1 cellular context compared by ENCODE assay signal in the genomic region with DNA sequence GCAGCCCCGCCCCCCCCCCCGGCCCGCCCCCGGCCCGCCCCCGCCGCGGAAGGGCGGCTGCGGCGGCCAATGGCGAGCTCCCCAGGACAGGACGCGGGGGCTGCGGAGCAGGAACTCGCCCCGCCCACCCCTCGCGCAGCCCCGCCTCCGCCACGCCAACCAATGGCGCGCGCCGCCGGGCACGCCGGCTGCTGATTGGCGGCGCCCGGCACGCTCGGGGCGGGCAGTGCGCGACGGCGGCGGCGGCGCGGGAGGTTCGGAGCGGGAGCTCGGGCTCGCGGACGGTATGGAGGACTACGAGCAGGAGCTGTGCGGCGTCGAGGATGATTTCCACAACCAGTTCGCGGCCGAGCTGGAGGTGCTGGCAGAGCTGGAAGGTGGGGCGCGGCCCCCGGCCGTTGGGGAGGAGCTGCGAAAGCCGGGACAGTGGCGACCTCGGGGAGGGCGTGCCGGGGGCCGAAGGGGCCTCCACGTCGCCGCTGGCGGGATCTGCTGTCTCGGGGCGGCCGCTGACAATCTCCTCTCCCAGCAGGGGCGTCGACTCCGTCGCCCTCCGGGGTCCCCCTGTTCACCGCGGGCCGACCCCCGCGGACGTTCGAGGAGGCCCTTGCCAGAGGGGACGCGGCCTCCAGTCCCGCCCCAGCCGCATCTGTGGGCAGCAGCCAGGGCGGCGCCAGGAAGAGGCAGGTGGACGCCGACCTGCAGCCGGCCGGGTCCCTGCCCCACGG.
A peak's percentile ranks its signal among the peaks of the same experiment; 100 is the strongest.
TF ChIP-seq lines count a peak whose summit lies in the region.

A gene (plus strand): TSS at position 222 of the 728 bp plus-strand sequence. CDS start 65 bp downstream, at position 287.

TF ChIP-seq in HepG2, 621 proteins besides CTCF, POLR2A, EP300 and RAD21 (continued from another document and continues in another):
- TF ChIP-seq, protein P1, sequence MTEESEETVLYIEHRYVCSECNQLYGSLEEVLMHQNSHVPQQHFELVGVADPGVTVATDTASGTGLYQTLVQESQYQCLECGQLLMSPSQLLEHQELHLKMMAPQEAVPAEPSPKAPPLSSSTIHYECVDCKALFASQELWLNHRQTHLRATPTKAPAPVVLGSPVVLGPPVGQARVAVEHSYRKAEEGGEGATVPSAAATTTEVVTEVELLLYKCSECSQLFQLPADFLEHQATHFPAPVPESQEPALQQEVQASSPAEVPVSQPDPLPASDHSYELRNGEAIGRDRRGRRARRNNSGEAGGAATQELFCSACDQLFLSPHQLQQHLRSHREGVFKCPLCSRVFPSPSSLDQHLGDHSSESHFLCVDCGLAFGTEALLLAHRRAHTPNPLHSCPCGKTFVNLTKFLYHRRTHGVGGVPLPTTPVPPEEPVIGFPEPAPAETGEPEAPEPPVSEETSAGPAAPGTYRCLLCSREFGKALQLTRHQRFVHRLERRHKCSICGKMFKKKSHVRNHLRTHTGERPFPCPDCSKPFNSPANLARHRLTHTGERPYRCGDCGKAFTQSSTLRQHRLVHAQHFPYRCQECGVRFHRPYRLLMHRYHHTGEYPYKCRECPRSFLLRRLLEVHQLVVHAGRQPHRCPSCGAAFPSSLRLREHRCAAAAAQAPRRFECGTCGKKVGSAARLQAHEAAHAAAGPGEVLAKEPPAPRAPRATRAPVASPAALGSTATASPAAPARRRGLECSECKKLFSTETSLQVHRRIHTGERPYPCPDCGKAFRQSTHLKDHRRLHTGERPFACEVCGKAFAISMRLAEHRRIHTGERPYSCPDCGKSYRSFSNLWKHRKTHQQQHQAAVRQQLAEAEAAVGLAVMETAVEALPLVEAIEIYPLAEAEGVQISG (CRISPR knock-in tag; IDR thresholded peaks at IDR 0.05), result no peak
- TF ChIP-seq ZKSCAN1 (IDR thresholded peaks at IDR 0.05; ENCODE audit: low read length) (no peak), CENPT (CRISPR knock-in tag; IDR thresholded peaks at IDR 0.05; ENCODE audit: low read depth) (peak; percentile 9; the same call in 1 of the 2 replicates), ZNF367 (CRISPR knock-in tag; IDR thresholded peaks at IDR 0.05; ENCODE audit: borderline replicate concordance) (no peak), KDM5A (IDR thresholded peaks at IDR 0.05; ENCODE audit: borderline replicate concordance, low read length) (0 out of 2 replicates have a peak, but pooled peaks have one; percentile 28), ZNF703 (CRISPR knock-in tag; IDR thresholded peaks at IDR 0.05; ENCODE audit: borderline replicate concordance) (no peak), ZNF589 (CRISPR knock-in tag; conservative IDR thresholded peaks at IDR 0.05) (no peak), ARNT2 (CRISPR knock-in tag; IDR thresholded peaks at IDR 0.05; ENCODE audit: low read depth) (peak; percentile 38; the same call in 1 of the 2 replicates), RNF2 (conservative IDR thresholded peaks at IDR 0.05; ENCODE audit: low read depth) (0 out of 2 replicates have a peak, but pooled peaks have one; percentile 50), TMF1 (CRISPR knock-in tag; IDR thresholded peaks at IDR 0.05; ENCODE audit: low read depth) (0 out of 2 replicates have a peak, but pooled peaks have one; percentile 17), HNRNPLL (IDR thresholded peaks at IDR 0.05; ENCODE audit: low read depth, low read length, poor library complexity, severe bottlenecking) (peak; percentile 4), ZNF205 (CRISPR knock-in tag; IDR thresholded peaks at IDR 0.05) (0 out of 2 replicates have a peak, but pooled peaks have one; percentile 25), CBFB (CRISPR knock-in tag; IDR thresholded peaks at IDR 0.05) (0 out of 2 replicates have a peak, but pooled peaks have one; percentile 22), RBAK (CRISPR knock-in tag; IDR thresholded peaks at IDR 0.05) (no peak), ZNF530 (CRISPR knock-in tag; IDR thresholded peaks at IDR 0.05; ENCODE audit: low read depth) (0 out of 2 replicates have a peak, but pooled peaks have one; percentile 43), ZNF558 (CRISPR knock-in tag; IDR thresholded peaks at IDR 0.05; ENCODE audit: borderline replicate concordance) (0 out of 2 replicates have a peak, but pooled peaks have one; percentile 48), CBX1 (IDR thresholded peaks at IDR 0.05; ENCODE audit: low read depth) (no peak), PAX8 (CRISPR knock-in tag; IDR thresholded peaks at IDR 0.05; ENCODE audit: borderline replicate concordance) (no peak), RFXANK (CRISPR knock-in tag; IDR thresholded peaks at IDR 0.05) (no peak), ZFAT (CRISPR knock-in tag; conservative IDR thresholded peaks at IDR 0.05) (no peak), KMT2A (CRISPR knock-in tag; IDR thresholded peaks at IDR 0.05) (peak; percentile 28; the same call in 1 of the 2 replicates), SIN3A (IDR thresholded peaks at IDR 0.05; ENCODE audit: borderline replicate concordance, low read depth, low read length) (peak; percentile 83; the same call in 1 of the 2 replicates), MYC (CRISPR knock-in tag; IDR thresholded peaks at IDR 0.05; ENCODE audit: borderline replicate concordance) (peak; percentile 48; the same call in 1 of the 2 replicates), FOXM1 (CRISPR knock-in tag; IDR thresholded peaks at IDR 0.05) (0 out of 2 replicates have a peak, but pooled peaks have one; percentile 13), MEF2D (CRISPR knock-in tag; IDR thresholded peaks at IDR 0.05) (no peak), KDM2A (CRISPR knock-in tag; IDR thresholded peaks at IDR 0.05; ENCODE audit: borderline replicate concordance, low read depth) (peak; percentile 50; the same call in 1 of the 2 replicates), ZNF33B (CRISPR knock-in tag; IDR thresholded peaks at IDR 0.05) (no peak), ZIK1 (CRISPR knock-in tag; IDR thresholded peaks at IDR 0.05; ENCODE audit: borderline replicate concordance, low read depth) (no peak), ZNF317 (CRISPR knock-in tag; IDR thresholded peaks at IDR 0.05) (no peak), CBX2 (IDR thresholded peaks at IDR 0.05; ENCODE audit: low read depth, low read length) (no peak), CBX2 (CRISPR knock-in tag; IDR thresholded peaks at IDR 0.05; ENCODE audit: low read depth) (no peak), ZNF724P (CRISPR knock-in tag; IDR thresholded peaks at IDR 0.05; ENCODE audit: borderline replicate concordance) (0 out of 2 replicates have a peak, but pooled peaks have one; percentile 34), KLF6 (CRISPR knock-in tag; IDR thresholded peaks at IDR 0.05) (no peak), ZNF644 (CRISPR knock-in tag; IDR thresholded peaks at IDR 0.05; ENCODE audit: low read depth) (no peak), SP1 (IDR thresholded peaks at IDR 0.05) (no peak), SP1 (CRISPR knock-in tag; IDR thresholded peaks at IDR 0.05) (peak; percentile 78), KLF13 (CRISPR knock-in tag; IDR thresholded peaks at IDR 0.05) (no peak), RBM22 (optimal IDR thresholded peaks at IDR 0.05; ENCODE audit: low read length) (peak; percentile 77)
- TF ChIP-seq, protein P2, sequence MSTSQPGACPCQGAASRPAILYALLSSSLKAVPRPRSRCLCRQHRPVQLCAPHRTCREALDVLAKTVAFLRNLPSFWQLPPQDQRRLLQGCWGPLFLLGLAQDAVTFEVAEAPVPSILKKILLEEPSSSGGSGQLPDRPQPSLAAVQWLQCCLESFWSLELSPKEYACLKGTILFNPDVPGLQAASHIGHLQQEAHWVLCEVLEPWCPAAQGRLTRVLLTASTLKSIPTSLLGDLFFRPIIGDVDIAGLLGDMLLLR (CRISPR knock-in tag; IDR thresholded peaks at IDR 0.05), result peak; percentile 44; the same call in 1 of the 2 replicates
- TF ChIP-seq, protein P3, sequence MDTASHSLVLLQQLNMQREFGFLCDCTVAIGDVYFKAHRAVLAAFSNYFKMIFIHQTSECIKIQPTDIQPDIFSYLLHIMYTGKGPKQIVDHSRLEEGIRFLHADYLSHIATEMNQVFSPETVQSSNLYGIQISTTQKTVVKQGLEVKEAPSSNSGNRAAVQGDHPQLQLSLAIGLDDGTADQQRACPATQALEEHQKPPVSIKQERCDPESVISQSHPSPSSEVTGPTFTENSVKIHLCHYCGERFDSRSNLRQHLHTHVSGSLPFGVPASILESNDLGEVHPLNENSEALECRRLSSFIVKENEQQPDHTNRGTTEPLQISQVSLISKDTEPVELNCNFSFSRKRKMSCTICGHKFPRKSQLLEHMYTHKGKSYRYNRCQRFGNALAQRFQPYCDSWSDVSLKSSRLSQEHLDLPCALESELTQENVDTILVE (CRISPR knock-in tag; IDR thresholded peaks at IDR 0.05), result peak; percentile 26; the same call in 1 of the 2 replicates
- TF ChIP-seq, protein P4, sequence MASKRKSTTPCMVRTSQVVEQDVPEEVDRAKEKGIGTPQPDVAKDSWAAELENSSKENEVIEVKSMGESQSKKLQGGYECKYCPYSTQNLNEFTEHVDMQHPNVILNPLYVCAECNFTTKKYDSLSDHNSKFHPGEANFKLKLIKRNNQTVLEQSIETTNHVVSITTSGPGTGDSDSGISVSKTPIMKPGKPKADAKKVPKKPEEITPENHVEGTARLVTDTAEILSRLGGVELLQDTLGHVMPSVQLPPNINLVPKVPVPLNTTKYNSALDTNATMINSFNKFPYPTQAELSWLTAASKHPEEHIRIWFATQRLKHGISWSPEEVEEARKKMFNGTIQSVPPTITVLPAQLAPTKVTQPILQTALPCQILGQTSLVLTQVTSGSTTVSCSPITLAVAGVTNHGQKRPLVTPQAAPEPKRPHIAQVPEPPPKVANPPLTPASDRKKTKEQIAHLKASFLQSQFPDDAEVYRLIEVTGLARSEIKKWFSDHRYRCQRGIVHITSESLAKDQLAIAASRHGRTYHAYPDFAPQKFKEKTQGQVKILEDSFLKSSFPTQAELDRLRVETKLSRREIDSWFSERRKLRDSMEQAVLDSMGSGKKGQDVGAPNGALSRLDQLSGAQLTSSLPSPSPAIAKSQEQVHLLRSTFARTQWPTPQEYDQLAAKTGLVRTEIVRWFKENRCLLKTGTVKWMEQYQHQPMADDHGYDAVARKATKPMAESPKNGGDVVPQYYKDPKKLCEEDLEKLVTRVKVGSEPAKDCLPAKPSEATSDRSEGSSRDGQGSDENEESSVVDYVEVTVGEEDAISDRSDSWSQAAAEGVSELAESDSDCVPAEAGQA (IDR thresholded peaks at IDR 0.05; ENCODE audit: low read depth), result no peak
- TF ChIP-seq, protein P4 (CRISPR knock-in tag; IDR thresholded peaks at IDR 0.05; ENCODE audit: borderline replicate concordance), result 0 out of 2 replicates have a peak, but pooled peaks have one; percentile 37
- TF ChIP-seq, protein P5, sequence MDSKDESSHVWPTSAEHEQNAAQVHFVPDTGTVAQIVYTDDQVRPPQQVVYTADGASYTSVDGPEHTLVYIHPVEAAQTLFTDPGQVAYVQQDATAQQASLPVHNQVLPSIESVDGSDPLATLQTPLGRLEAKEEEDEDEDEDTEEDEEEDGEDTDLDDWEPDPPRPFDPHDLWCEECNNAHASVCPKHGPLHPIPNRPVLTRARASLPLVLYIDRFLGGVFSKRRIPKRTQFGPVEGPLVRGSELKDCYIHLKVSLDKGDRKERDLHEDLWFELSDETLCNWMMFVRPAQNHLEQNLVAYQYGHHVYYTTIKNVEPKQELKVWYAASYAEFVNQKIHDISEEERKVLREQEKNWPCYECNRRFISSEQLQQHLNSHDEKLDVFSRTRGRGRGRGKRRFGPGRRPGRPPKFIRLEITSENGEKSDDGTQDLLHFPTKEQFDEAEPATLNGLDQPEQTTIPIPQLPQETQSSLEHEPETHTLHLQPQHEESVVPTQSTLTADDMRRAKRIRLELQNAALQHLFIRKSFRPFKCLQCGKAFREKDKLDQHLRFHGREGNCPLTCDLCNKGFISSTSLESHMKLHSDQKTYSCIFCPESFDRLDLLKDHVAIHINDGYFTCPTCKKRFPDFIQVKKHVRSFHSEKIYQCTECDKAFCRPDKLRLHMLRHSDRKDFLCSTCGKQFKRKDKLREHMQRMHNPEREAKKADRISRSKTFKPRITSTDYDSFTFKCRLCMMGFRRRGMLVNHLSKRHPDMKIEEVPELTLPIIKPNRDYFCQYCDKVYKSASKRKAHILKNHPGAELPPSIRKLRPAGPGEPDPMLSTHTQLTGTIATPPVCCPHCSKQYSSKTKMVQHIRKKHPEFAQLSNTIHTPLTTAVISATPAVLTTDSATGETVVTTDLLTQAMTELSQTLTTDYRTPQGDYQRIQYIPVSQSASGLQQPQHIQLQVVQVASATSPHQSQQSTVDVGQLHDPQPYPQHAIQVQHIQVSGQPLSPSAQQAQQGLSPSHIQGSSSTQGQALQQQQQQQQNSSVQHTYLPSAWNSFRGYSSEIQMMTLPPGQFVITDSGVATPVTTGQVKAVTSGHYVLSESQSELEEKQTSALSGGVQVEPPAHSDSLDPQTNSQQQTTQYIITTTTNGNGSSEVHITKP (CRISPR knock-in tag; IDR thresholded peaks at IDR 0.05; ENCODE audit: low read depth), result no peak
- TF ChIP-seq, protein P6, sequence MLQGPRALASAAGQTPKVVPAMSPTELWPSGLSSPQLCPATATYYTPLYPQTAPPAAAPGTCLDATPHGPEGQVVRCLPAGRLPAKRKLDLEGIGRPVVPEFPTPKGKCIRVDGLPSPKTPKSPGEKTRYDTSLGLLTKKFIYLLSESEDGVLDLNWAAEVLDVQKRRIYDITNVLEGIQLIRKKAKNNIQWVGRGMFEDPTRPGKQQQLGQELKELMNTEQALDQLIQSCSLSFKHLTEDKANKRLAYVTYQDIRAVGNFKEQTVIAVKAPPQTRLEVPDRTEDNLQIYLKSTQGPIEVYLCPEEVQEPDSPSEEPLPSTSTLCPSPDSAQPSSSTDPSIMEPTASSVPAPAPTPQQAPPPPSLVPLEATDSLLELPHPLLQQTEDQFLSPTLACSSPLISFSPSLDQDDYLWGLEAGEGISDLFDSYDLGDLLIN (CRISPR knock-in tag; IDR thresholded peaks at IDR 0.05; ENCODE audit: borderline replicate concordance), result no peak
- TF ChIP-seq, protein P7, sequence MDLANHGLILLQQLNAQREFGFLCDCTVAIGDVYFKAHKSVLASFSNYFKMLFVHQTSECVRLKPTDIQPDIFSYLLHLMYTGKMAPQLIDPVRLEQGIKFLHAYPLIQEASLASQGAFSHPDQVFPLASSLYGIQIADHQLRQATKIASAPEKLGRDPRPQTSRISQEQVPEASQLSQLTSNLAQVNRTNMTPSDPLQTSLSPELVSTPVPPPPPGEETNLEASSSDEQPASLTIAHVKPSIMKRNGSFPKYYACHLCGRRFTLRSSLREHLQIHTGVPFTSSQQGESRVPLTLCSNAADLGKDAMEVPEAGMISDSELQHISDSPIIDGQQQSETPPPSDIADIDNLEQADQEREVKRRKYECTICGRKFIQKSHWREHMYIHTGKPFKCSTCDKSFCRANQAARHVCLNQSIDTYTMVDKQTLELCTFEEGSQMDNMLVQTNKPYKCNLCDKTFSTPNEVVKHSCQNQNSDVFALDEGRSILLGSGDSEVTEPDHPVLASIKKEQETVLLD (CRISPR knock-in tag; IDR thresholded peaks at IDR 0.05; ENCODE audit: low read depth), result 0 out of 2 replicates have a peak, but pooled peaks have one; percentile 13
